ENCODE assay signal across 23 cellular contexts in the genomic region with DNA sequence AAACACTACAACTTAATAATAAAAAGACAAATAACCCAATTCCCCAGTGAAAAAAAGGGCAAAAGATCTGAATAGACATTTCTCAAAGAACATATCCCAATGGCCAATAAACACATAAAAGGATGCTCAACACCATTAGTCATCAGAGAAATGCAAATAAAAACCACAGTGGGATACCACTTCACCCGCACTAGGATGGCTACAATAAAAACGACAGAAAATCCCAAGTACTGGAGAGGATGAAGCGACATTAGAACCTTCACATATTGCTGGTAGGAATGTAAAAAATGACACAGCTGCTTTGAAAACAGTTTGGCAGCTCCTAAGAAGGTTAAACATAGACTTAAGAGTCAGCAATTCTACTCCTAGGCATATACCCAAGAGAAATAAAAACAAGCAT.
DNase-seq lines count a peak whose midpoint lies in the region; ATAC-seq and TF ChIP-seq lines count a peak whose summit lies in the region.
"Had no signal": no experiment of that assay in that cellular context is flagged by ENCODE, and none has a peak within 500 bp of the region (broad histone marks: within the 10 kb centered on the region; RNA-seq: fewer than 3 reads in every experiment).

No MANE protein-coding gene starts in this region.

- H3K36me3 Mint-ChIP-seq in Caco-2 (ENCODE audit: insufficient read depth, unreplicated experiment) = no peaks in the 10 kb centered on the region
- H3K36me3 Mint-ChIP-seq: activated CD8-positive, alpha-beta memory T cell treated with anti-CD3 and anti-CD28 coated beads, Interleukin-2, amount 10 ng/mL, durations not matched to agents 7 days and 5 days had no signal

- CTCF ChIA-PET in HEK293T (lab: Yijun Ruan, JAX) (no interaction called here), Caco-2 (lab: Charles Lee) (no interaction called here)

- no TSS peak for BruUV-seq in Caco-2 (replicated peaks; lab: Mats Ljungman, UMichigan)

- intact Hi-C loops in Caco-2 (cut with micrococcal nuclease; ENCODE audit: unreplicated experiment) = no loop called here

- H3K36me3 ChIP-seq in Caco-2 (ENCODE audit: control insufficient read depth, insufficient read depth, low read length) = no peaks in the 10 kb centered on the region
- H3K36me3 ChIP-seq: SJSA1, uterus had no signal

- H3K4me3 Mint-ChIP-seq in Caco-2 (ENCODE audit: unreplicated experiment) = no peak overlapping the region
- H3K4me3 Mint-ChIP-seq: activated CD8-positive, alpha-beta memory T cell treated with anti-CD3 and anti-CD28 coated beads, Interleukin-2, amount 10 ng/mL, durations not matched to agents 7 days and 5 days; central memory CD8-positive, alpha-beta T cell; endodermal cell; nephron progenitor cell had no signal

- TF ChIP-seq CTCF in AG10803 (conservative IDR thresholded peaks at IDR 0.05; ENCODE audit: low read length) (no peak), Caco-2 (IDR thresholded peaks at IDR 0.05; ENCODE audit: insufficient read depth in 1 of 2, low read depth in 1 of 2, low read length in 1 of 2, severe bottlenecking in 1 of 2, unreplicated experiment in 1 of 2) (no peak)

- DNase-seq in AG10803 (ENCODE audit: low read depth) = peak; percentile 20
- no peak for DNase-seq in HEK293T (ENCODE audit: extremely low spot score)
- DNase-seq in NCI-H748 (lab: John Stamatoyannopoulos, UW; ENCODE audit: unreplicated experiment) = peak; percentile 78
- peak; percentile 50 for DNase-seq in foreskin melanocyte
- no peak for DNase-seq in inferior parietal cortex (ENCODE audit: extremely low spot score)
- no peak for DNase-seq in NCI-H1092 treated with DMSO at 0.1 percent for 48 hours (lab: John Stamatoyannopoulos, UW)
- no peak for DNase-seq in Caco-2
- DNase-seq: activated CD4-positive, CD25-positive, alpha-beta regulatory T cell treated with anti-CD3 and anti-CD28 coated beads, Interleukin-2, amount 50 U/mL, for 72 hours; activated CD8-positive, alpha-beta memory T cell treated with anti-CD3 and anti-CD28 coated beads, Interleukin-2, amount 10 ng/mL, durations not matched to agents 7 days and 5 days; endodermal cell; GF-D8; hippocampal formation; NCI-H1930; NCI-H524; nephron progenitor cell; posterior cingulate gyrus; small intestine; stimulated activated CD4-positive, alpha-beta T cell treated with anti-CD3 and anti-CD28 coated beads, Interleukin-4, amount 100 ng/mL, for 4 hours; uterus had no signal

- no peaks in the 10 kb centered on the region for H3K4me1 Mint-ChIP-seq in Caco-2 (ENCODE audit: low read depth, unreplicated experiment)
- H3K4me1 Mint-ChIP-seq: activated CD8-positive, alpha-beta memory T cell treated with anti-CD3 and anti-CD28 coated beads, Interleukin-2, amount 10 ng/mL, durations not matched to agents 7 days and 5 days; central memory CD8-positive, alpha-beta T cell; endodermal cell; nephron progenitor cell had no signal

- no peak overlapping the region for H3K27ac Mint-ChIP-seq in Caco-2 (ENCODE audit: unreplicated experiment)
- H3K27ac Mint-ChIP-seq: activated CD8-positive, alpha-beta memory T cell treated with anti-CD3 and anti-CD28 coated beads, Interleukin-2, amount 10 ng/mL, durations not matched to agents 7 days and 5 days; activated T-helper 2 cell treated with anti-CD3 and anti-CD28 coated beads, Interferon-gamma antibody, Interleukin-2, Interleukin-4, amounts not matched to agents 10 μg/mL and 5 μg/mL and 100 μg/mL, durations not matched to agents 14 hours and 24 hours and 36 hours; endodermal cell; nephron progenitor cell had no signal

- no peaks in the 10 kb centered on the region for H3K9me3 ChIP-seq in Caco-2
- H3K9me3 ChIP-seq: SJSA1, uterus had no signal

- H3K27me3 ChIP-seq in Caco-2 (replicated peaks; ENCODE audit: control insufficient read depth, insufficient read depth, low read length) = no peaks in the 10 kb centered on the region
- H3K27me3 ChIP-seq: SJSA1 had no signal

- no peak for ATAC-seq in HG03095 (IDR thresholded peaks at IDR 0.05; ENCODE audit: unreplicated experiment)
- ATAC-seq: activated CD8-positive, alpha-beta memory T cell treated with anti-CD3 and anti-CD28 coated beads, Interleukin-2, amount 10 ng/mL, durations not matched to agents 7 days and 5 days had no signal

- peaks cover 2% of the 10 kb centered on the region for H3K27me3 Mint-ChIP-seq in Caco-2 (ENCODE audit: insufficient read depth, unreplicated experiment)

- no peaks in the 10 kb centered on the region for H3K4me1 ChIP-seq in Caco-2
- H3K4me1 ChIP-seq: SJSA1, uterus had no signal

- H3K9me3 Mint-ChIP-seq in Caco-2 (ENCODE audit: unreplicated experiment) = no peaks in the 10 kb centered on the region
- H3K9me3 Mint-ChIP-seq: activated T-helper 2 cell treated with anti-CD3 and anti-CD28 coated beads, Interferon-gamma antibody, Interleukin-2, Interleukin-4, amounts not matched to agents 10 μg/mL and 5 μg/mL and 100 μg/mL, durations not matched to agents 14 hours and 24 hours and 36 hours; central memory CD8-positive, alpha-beta T cell; endodermal cell; nephron progenitor cell had no signal

- H3K4me3 ChIP-seq in AG10803 (ENCODE audit: low read length) = no peak overlapping the region
- H3K4me3 ChIP-seq in Caco-2 (ENCODE audit: low read depth, low read length) = no peak overlapping the region
- H3K4me3 ChIP-seq: SJSA1, uterus had no signal

- POLR2A ChIA-PET in HEK293T (lab: Yijun Ruan, JAX) (no interaction called here), Caco-2 (lab: Charles Lee) (no interaction called here)

TF ChIP-seq in HEK293T, 16 proteins besides CTCF, POLR2A, EP300 and RAD21:
- TF ChIP-seq FOXK2 (IDR thresholded peaks at IDR 0.05) = no peak
- no peak for TF ChIP-seq L3MBTL2 (conservative IDR thresholded peaks at IDR 0.05)
- TF ChIP-seq PKNOX1 (IDR thresholded peaks at IDR 0.05) = peak; percentile 21; the same call in 1 of the 2 replicates
- no peak for TF ChIP-seq BHLHE40 (IDR thresholded peaks at IDR 0.05; ENCODE audit: borderline replicate concordance)
- no peak for TF ChIP-seq TARDBP (IDR thresholded peaks at IDR 0.05)
- no peak for TF ChIP-seq SUZ12 (IDR thresholded peaks at IDR 0.05)
- TF ChIP-seq FOXM1 (IDR thresholded peaks at IDR 0.05; ENCODE audit: borderline replicate concordance) = no peak
- TF ChIP-seq NFRKB (IDR thresholded peaks at IDR 0.05) = no peak
- peak; percentile 69; the same call in 1 of the 2 replicates for TF ChIP-seq CTBP1 (IDR thresholded peaks at IDR 0.05; ENCODE audit: borderline replicate concordance)
- no peak for TF ChIP-seq SP1 (IDR thresholded peaks at IDR 0.05)
- TF ChIP-seq ZNF384 (IDR thresholded peaks at IDR 0.05) = no peak

Comparison
In these comparisons a context has a peak if more than half of its experiments do, and no peak if none do; other contexts are left out.
1. DNase-seq: peak in AG10803 (single experiment), NCI-H748 (single experiment) and foreskin melanocyte (single experiment); none in HEK293T (single experiment), inferior parietal cortex (single experiment), NCI-H1092 treated with DMSO at 0.1 percent for 48 hours (single experiment) and Caco-2 (0 of 2).